20 cellular contexts compared by ENCODE assay signal in the genomic region with DNA sequence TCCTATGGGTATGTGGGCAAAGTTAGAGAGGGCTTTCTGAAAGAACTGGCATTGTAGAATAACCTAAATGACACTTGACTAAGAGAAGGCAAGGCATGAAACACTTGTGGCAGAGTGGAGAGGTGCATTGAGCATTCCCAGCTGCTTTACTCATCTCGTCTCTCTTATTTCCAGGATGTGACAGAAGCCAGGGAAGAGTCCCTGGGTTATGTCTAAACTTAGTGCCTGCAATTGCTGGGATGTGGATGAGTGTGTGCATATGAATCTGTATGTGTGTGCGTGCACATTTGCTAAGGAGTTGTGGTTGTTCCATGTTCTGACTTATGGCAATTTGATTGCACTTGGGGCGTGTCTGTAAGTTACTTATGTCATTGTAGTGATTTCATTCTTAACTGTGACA.
DNase-seq lines count a peak whose midpoint lies in the region; ATAC-seq lines count a peak whose summit lies in the region.
"Had no signal": no experiment of that assay in that cellular context is flagged by ENCODE, and none has a peak within 500 bp of the region (broad histone marks: within the 10 kb centered on the region; RNA-seq: fewer than 3 reads in every experiment).

No MANE protein-coding gene starts in this region.

- H3K9me3 ChIP-seq in MG63 (no peaks in the 10 kb centered on the region), aorta (ENCODE audit: control insufficient read depth, low read length) (peaks cover 6% of the 10 kb centered on the region)

- H3K27ac ChIP-seq in aorta (ENCODE audit: low read depth in 1 of 2, low read length in 2 of 2): no peak overlapping the region

- 77 to 93% methylated on average over 3 of the region's 3 CpGs for WGBS in aorta, 2 donors

- H3K36me3 ChIP-seq in MG63 (no peaks in the 10 kb centered on the region), aorta (ENCODE audit: control insufficient read depth in 1 of 2, insufficient read depth in 2 of 2, low read length in 1 of 2) (no peaks in the 10 kb centered on the region)

- no peaks in the 10 kb centered on the region for H3K4me1 ChIP-seq in aorta (ENCODE audit: control insufficient read depth in 1 of 2, insufficient read depth in 2 of 2, low read length in 2 of 2)

- intact Hi-C loops in aorta (cut with DNase I): no loop called here

- ATAC-seq in aorta (ENCODE audit: low FRiP score): no peak
- ATAC-seq: HepG2 had no signal

- H3K27me3 ChIP-seq in MG63 (no peaks in the 10 kb centered on the region), aorta (ENCODE audit: control insufficient read depth in 1 of 2, insufficient read depth in 2 of 2, low read length in 1 of 2) (no peaks in the 10 kb centered on the region)

- H3K4me3 ChIP-seq in MG63 (no peak overlapping the region), aorta (ENCODE audit: low read length in 2 of 2) (no peak overlapping the region)

- peak; percentile 16 for DNase-seq in A172 (ENCODE audit: low spot score)
- DNase-seq in HK-2 (ENCODE audit: unreplicated experiment): peak; percentile 3
- peak; percentile 2 for DNase-seq in RKO (ENCODE audit: low spot score)
- peak; percentile 15 for DNase-seq in left kidney (ENCODE audit: low read depth, low spot score)
- no peak for DNase-seq in HuH-7.5 (ENCODE audit: low spot score)
- no peak for DNase-seq in NCI-H524 treated with DMSO at 0.1 percent for 48 hours (lab: John Stamatoyannopoulos, UW)
- no peak for DNase-seq in MG63
- DNase-seq in aorta: no peak
- DNase-seq: 8988T, C1 segment of cervical spinal cord, DMS 273 treated with DMSO at 0.1 percent for 48 hours, GOT3, Karpas-422, MV-4-11, NCI-H1417 treated with DMSO at 0.1 percent for 48 hours, NCI-H2029 treated with DMSO at 0.1 percent for 48 hours, NCI-H2227 treated with DMSO at 0.1 percent for 48 hours, NCI-H82, SHP77 treated with DMSO at 0.1 percent for 48 hours had no signal

Comparison
In these comparisons a context has a peak if more than half of its experiments do, and no peak if none do; other contexts are left out.
1. DNase-seq: peak in A172 (single experiment), HK-2 (single experiment), RKO (single experiment) and left kidney (single experiment); none in HuH-7.5 (single experiment), NCI-H524 treated with DMSO at 0.1 percent for 48 hours (single experiment), MG63 (single experiment) and aorta (0 of 2).